Comparison of ENCODE assay signal across 17 cellular contexts in genomic region chr1:117568999-117569398, GRCh38. TPM values are rescaled to one million over a fixed set of nuclear protein-coding genes. Genes with fewer than 3 reads are reported as not detected.
DNase-seq lines count a peak whose midpoint lies in the region; ATAC-seq and TF ChIP-seq lines count a peak whose summit lies in the region.
"Had no signal": no experiment of that assay in that cellular context is flagged by ENCODE, and none has a peak within 500 bp of the region (broad histone marks: within the 10 kb centered on the region; RNA-seq: fewer than 3 reads in every experiment).

No MANE protein-coding gene starts in this region.

- CTCF ChIA-PET in WTC11 (lab: Charles Lee), result interaction anchor here (0.6 to 1.7 kb wide), 2 partner anchors 8 to 34 kb away, joined by 3 to 8 read pairs; no protein-coding TSS in a partner anchor

- no peaks in the 10 kb centered on the region for H4K20me1 ChIP-seq in osteoblast (ENCODE audit: insufficient read depth, low read length)

- no peaks in the 10 kb centered on the region for H3K9me3 Mint-ChIP-seq in WTC11

- no peak overlapping the region for H3K27ac ChIP-seq in osteoblast (ENCODE audit: low read depth, low read length)

- H3K4me3 ChIP-seq in GM06990 (replicated peaks; ENCODE audit: low read depth, low read length), result no peak overlapping the region
- H3K4me3 ChIP-seq in H7 (ENCODE audit: insufficient read depth, low read depth, low read length), result no peak overlapping the region
- no peak overlapping the region for H3K4me3 ChIP-seq in osteoblast (ENCODE audit: insufficient read depth, low read length)
- H3K4me3 ChIP-seq: HAP-1 had no signal

- peak; percentile 25 for TF ChIP-seq CTCF in GM06990 (IDR thresholded peaks at IDR 0.05; ENCODE audit: insufficient read depth, low read length, poor library complexity, severe bottlenecking)
- no peak for TF ChIP-seq CTCF in WTC11 (IDR thresholded peaks at IDR 0.05)
- no peak for TF ChIP-seq CTCF in osteoblast (IDR thresholded peaks at IDR 0.05; ENCODE audit: extremely low read depth, low read depth, low read length)

- no peaks in the 10 kb centered on the region for H3K27me3 Mint-ChIP-seq in WTC11 (ENCODE audit: low read depth)

- H3K4me1 ChIP-seq in osteoblast (ENCODE audit: insufficient read depth, low read length), result no peaks in the 10 kb centered on the region
- H3K4me1 ChIP-seq: HAP-1 had no signal

- no peak overlapping the region for H3K4me3 Mint-ChIP-seq in WTC11

- no peak for DNase-seq in GM06990 (ENCODE audit: extremely low read depth, insufficient read length)
- DNase-seq in H7, result peak; percentile 47
- DNase-seq in WTC11 (ENCODE audit: low spot score), result no peak
- peak; percentile 5 for DNase-seq in left lobe of liver (ENCODE audit: low spot score)
- no peak for DNase-seq in NCI-H446 (lab: John Stamatoyannopoulos, UW)
- no peak for DNase-seq in osteoblast (ENCODE audit: insufficient read length, low spot score, missing footprints)
- no peak for DNase-seq in amygdala (lab: John Stamatoyannopoulos, UW)
- DNase-seq: ACHN, C1 segment of cervical spinal cord, DMS79, KBM-7, NCI-H1105 treated with DMSO at 0.1 percent for 48 hours, NCI-H1694 treated with DMSO at 0.1 percent for 48 hours, NCI-H510A treated with DMSO at 0.1 percent for 48 hours, NCI-H774, SHP77 had no signal

- H3K36me3 Mint-ChIP-seq in WTC11, result no peaks in the 10 kb centered on the region

- no peak overlapping the region for H2AFZ ChIP-seq in osteoblast (ENCODE audit: low read length)

- H3K4me2 ChIP-seq in osteoblast (ENCODE audit: insufficient read depth, low read length), result no peak overlapping the region

- no peaks in the 10 kb centered on the region for H3K79me2 ChIP-seq in osteoblast (ENCODE audit: insufficient read depth, low read length)

- H3K9me3 ChIP-seq in osteoblast (ENCODE audit: low read depth, low read length), result no peaks in the 10 kb centered on the region
- H3K9me3 ChIP-seq: HAP-1 had no signal

- H3K4me1 Mint-ChIP-seq in WTC11, result peaks cover 4% of the 10 kb centered on the region

- no peaks in the 10 kb centered on the region for H3K36me3 ChIP-seq in GM06990 (ENCODE audit: control insufficient read depth, insufficient read depth, low read length)
- no peaks in the 10 kb centered on the region for H3K36me3 ChIP-seq in H7 (replicated peaks; ENCODE audit: control insufficient read depth, insufficient read depth, low read length)
- H3K36me3 ChIP-seq in osteoblast (ENCODE audit: insufficient read depth, low read length), result no peaks in the 10 kb centered on the region
- H3K36me3 ChIP-seq: HAP-1 had no signal

- H3K27ac Mint-ChIP-seq in WTC11, result no peak overlapping the region

- peaks cover 2% of the 10 kb centered on the region; the same call in 1 of the 2 replicates for H3K27me3 ChIP-seq in GM06990 (replicated peaks; ENCODE audit: control insufficient read depth, insufficient read depth, low read length)
- no peaks in the 10 kb centered on the region; the same call in 1 of the 2 replicates for H3K27me3 ChIP-seq in H7 (ENCODE audit: control insufficient read depth, insufficient read depth, low read length)
- H3K27me3 ChIP-seq in osteoblast (ENCODE audit: insufficient read depth, low read length), result peaks cover 20% of the 10 kb centered on the region

- POLR2A ChIA-PET in WTC11 (lab: Charles Lee), result interaction anchor here (0.6 kb wide), 1 partner anchor 105 kb away, joined by 6 read pairs; no protein-coding TSS in a partner anchor

- ATAC-seq in WTC11 (no peak), left lobe of liver (no peak)

TF ChIP-seq in WTC11, 78 proteins besides CTCF, POLR2A, EP300 and RAD21:
- peak; percentile 32; the same call in 1 of the 2 replicates for TF ChIP-seq HMGA2 (CRISPR knock-in tag; IDR thresholded peaks at IDR 0.05)
- no peak for TF ChIP-seq SMAD3 (CRISPR knock-in tag; IDR thresholded peaks at IDR 0.05; ENCODE audit: borderline replicate concordance)

RNA-seq across cellular contexts. Expression of gene TENT5C, which starts 36.8 kb away (rescaled TPM):
- total RNA-seq in H7 (2014; rRNA removed; shearing (Covaris generic)), result 0.26 and 0.48 TPM in 2 replicates
- total RNA-seq in WTC11 (2021) (1.1 to 1.4 TPM (median 1.1 TPM) in 3 replicates), left lobe of liver (2.4 TPM), osteoblast (0.36 and 0.59 TPM in 2 replicates)

Comparison
In these comparisons a context has a peak if more than half of its experiments do, and no peak if none do; other contexts are left out.
1. DNase-seq: peak in H7 (single experiment) and left lobe of liver (single experiment); none in GM06990 (single experiment), WTC11 (single experiment), NCI-H446 (0 of 2), osteoblast (single experiment) and amygdala (0 of 56).